In the genomic region with DNA sequence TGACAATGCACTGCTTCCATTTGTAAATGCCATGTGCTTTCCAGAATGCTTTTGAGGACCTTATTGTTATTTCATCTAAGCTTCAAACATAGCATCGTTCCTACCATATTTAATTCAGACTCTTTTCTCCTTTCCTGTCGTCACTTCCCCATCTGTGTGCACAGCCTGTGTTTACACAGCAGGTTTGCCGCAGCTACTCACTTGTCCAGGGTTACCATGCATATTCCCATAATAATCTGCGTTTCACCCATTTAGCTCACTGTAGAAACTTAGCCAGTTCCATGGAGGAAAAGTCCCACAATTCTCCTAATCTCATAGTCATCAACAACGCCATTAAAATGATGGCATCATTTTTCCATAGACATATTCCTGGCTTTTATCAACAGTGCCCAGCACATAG, we compare ENCODE assay signal across 22 cellular contexts. TPM values are rescaled to one million over a fixed set of nuclear protein-coding genes. Genes with fewer than 3 reads are reported as not detected.
DNase-seq lines count a peak whose midpoint lies in the region; ATAC-seq and TF ChIP-seq lines count a peak whose summit lies in the region.
"Had no signal": no experiment of that assay in that cellular context is flagged by ENCODE, and none has a peak within 500 bp of the region (broad histone marks: within the 10 kb centered on the region; RNA-seq: fewer than 3 reads in every experiment).

No MANE protein-coding gene starts in this region.

- CTCF ChIA-PET in CD8-positive, alpha-beta memory T cell (lab: Charles Lee): interaction anchor here (1.5 kb wide), 1 partner anchor 110 kb away, joined by 5 read pairs; no protein-coding TSS in a partner anchor
- CTCF ChIA-PET in T-cell (lab: Charles Lee): no interaction called here

- H3K9me3 ChIP-seq in CD8-positive, alpha-beta memory T cell (ENCODE audit: low read length): no peaks in the 10 kb centered on the region
- no peaks in the 10 kb centered on the region for H3K9me3 ChIP-seq in effector memory CD4-positive, alpha-beta T cell (ENCODE audit: control insufficient read depth, low read length)
- H3K9me3 ChIP-seq in right atrium auricular region (no peaks in the 10 kb centered on the region), upper lobe of right lung (no peaks in the 10 kb centered on the region)
- H3K9me3 ChIP-seq: gastroesophageal sphincter, stomach, thyroid gland had no signal

- no peaks in the 10 kb centered on the region for H3K9me3 Mint-ChIP-seq in CD8-positive, alpha-beta memory T cell
- H3K9me3 Mint-ChIP-seq in T-cell: no peaks in the 10 kb centered on the region
- no peaks in the 10 kb centered on the region for H3K9me3 Mint-ChIP-seq in naive thymus-derived CD8-positive, alpha-beta T cell
- H3K9me3 Mint-ChIP-seq: activated CD4-positive, alpha-beta T cell treated with anti-CD3 and anti-CD28 coated beads, Interleukin-2, amount 10 ng/mL, durations not matched to agents 7 days and 5 days had no signal

- intact Hi-C loops in upper lobe of right lung (cut with DNase I): no loop called here

- no peak for TF ChIP-seq CTCF in right atrium auricular region (IDR thresholded peaks at IDR 0.05)
- no peak for TF ChIP-seq CTCF in upper lobe of right lung (IDR thresholded peaks at IDR 0.05)

- peaks cover 0 to 3% of the 10 kb centered on the region in 2 donors for H3K27me3 Mint-ChIP-seq in CD8-positive, alpha-beta memory T cell
- H3K27me3 Mint-ChIP-seq in T-cell: no peaks in the 10 kb centered on the region
- no peaks in the 10 kb centered on the region for H3K27me3 Mint-ChIP-seq in naive thymus-derived CD8-positive, alpha-beta T cell
- H3K27me3 Mint-ChIP-seq: activated CD4-positive, alpha-beta T cell treated with anti-CD3 and anti-CD28 coated beads, Interleukin-2, amount 10 ng/mL, durations not matched to agents 7 days and 5 days; activated CD8-positive, alpha-beta memory T cell treated with anti-CD3 and anti-CD28 coated beads, Interleukin-2, amount 10 ng/mL, durations not matched to agents 7 days and 5 days had no signal

- H3K4me1 ChIP-seq in CD8-positive, alpha-beta memory T cell (ENCODE audit: insufficient read depth, low read length): peaks cover 75% of the 10 kb centered on the region
- H3K4me1 ChIP-seq in effector memory CD4-positive, alpha-beta T cell (ENCODE audit: control insufficient read depth, insufficient read depth, low read length, poor library complexity, severe bottlenecking): peaks cover 64% of the 10 kb centered on the region
- H3K4me1 ChIP-seq in right atrium auricular region: peaks cover 0 to 26% of the 10 kb centered on the region in 2 donors
- peaks cover 29% of the 10 kb centered on the region for H3K4me1 ChIP-seq in upper lobe of right lung
- H3K4me1 ChIP-seq: thyroid gland had no signal

- H3K27ac Mint-ChIP-seq in CD8-positive, alpha-beta memory T cell: peak overlapping the region in 7 of 8 donors; percentile 8 to 82 (median 59)
- peak overlapping the region; percentile 12 to 71 for H3K27ac Mint-ChIP-seq in T-cell
- H3K27ac Mint-ChIP-seq in naive thymus-derived CD8-positive, alpha-beta T cell: peak overlapping the region; percentile 66 to 91 (median 84)
- H3K27ac Mint-ChIP-seq: activated CD4-positive, alpha-beta T cell treated with anti-CD3 and anti-CD28 coated beads, Interleukin-2, amount 10 ng/mL, durations not matched to agents 7 days and 5 days; activated CD8-positive, alpha-beta memory T cell treated with anti-CD3 and anti-CD28 coated beads, Interleukin-2, amount 10 ng/mL, durations not matched to agents 7 days and 5 days had no signal

- H3K4me1 Mint-ChIP-seq in CD8-positive, alpha-beta memory T cell: peaks cover 84 to 96% (median 96%) of the 10 kb centered on the region in 3 donors
- H3K4me1 Mint-ChIP-seq in T-cell: peaks cover 87 to 91% (median 91%) of the 10 kb centered on the region in 3 donors
- H3K4me1 Mint-ChIP-seq in naive thymus-derived CD8-positive, alpha-beta T cell: peaks cover 47 to 97% (median 93%) of the 10 kb centered on the region in 4 donors

- H3K27me3 ChIP-seq in CD8-positive, alpha-beta memory T cell (ENCODE audit: insufficient read depth, low read length, poor library complexity, severe bottlenecking): no peaks in the 10 kb centered on the region
- H3K27me3 ChIP-seq in effector memory CD4-positive, alpha-beta T cell (replicated peaks; ENCODE audit: control insufficient read depth, insufficient read depth, low read length, poor library complexity, severe bottlenecking): no peaks in the 10 kb centered on the region
- H3K27me3 ChIP-seq in right atrium auricular region (no peaks in the 10 kb centered on the region), upper lobe of right lung (no peaks in the 10 kb centered on the region)
- H3K27me3 ChIP-seq: gastroesophageal sphincter, stomach, thyroid gland had no signal

- no peak for ATAC-seq in T-cell (replicated peaks in 1 of 4)
- no peak for ATAC-seq in naive thymus-derived CD8-positive, alpha-beta T cell
- ATAC-seq in upper lobe of right lung: no peak
- ATAC-seq: activated CD8-positive, alpha-beta memory T cell treated with anti-CD3 and anti-CD28 coated beads, Interleukin-2, amount 10 ng/mL, durations not matched to agents 7 days and 5 days; gastroesophageal sphincter; Right ventricle myocardium inferior had no signal

- no peak overlapping the region for H3K27ac ChIP-seq in CD8-positive, alpha-beta memory T cell (ENCODE audit: low read depth, low read length)
- no peak overlapping the region for H3K27ac ChIP-seq in effector memory CD4-positive, alpha-beta T cell (ENCODE audit: insufficient read depth, low read length, poor library complexity, severe bottlenecking)
- H3K27ac ChIP-seq in right atrium auricular region (no peak overlapping the region), upper lobe of right lung (no peak overlapping the region)
- H3K27ac ChIP-seq: gastroesophageal sphincter, GM23248, stomach, thyroid gland had no signal

- DNase-seq in NCI-H510A treated with DMSO at 0.1 percent for 48 hours (lab: John Stamatoyannopoulos, UW): peak; percentile 22
- DNase-seq in NCI-H510A (lab: John Stamatoyannopoulos, UW): no peak
- DNase-seq in CD8-positive, alpha-beta memory T cell: no peak
- no peak for DNase-seq in T-cell
- DNase-seq in naive thymus-derived CD8-positive, alpha-beta T cell: no peak
- no peak for DNase-seq in effector memory CD4-positive, alpha-beta T cell
- DNase-seq in right atrium auricular region (ENCODE audit: low spot score): no peak
- no peak for DNase-seq in upper lobe of right lung
- DNase-seq: activated CD4-positive, alpha-beta T cell treated with anti-CD3 and anti-CD28 coated beads, Interleukin-2, amount 10 ng/mL, durations not matched to agents 7 days and 5 days; activated CD8-positive, alpha-beta memory T cell treated with anti-CD3 and anti-CD28 coated beads, Interleukin-2, amount 10 ng/mL, durations not matched to agents 7 days and 5 days; activated naive CD4-positive, alpha-beta T cell treated with Interleukin-2 at 50 U/mL for 16 hours; aorta; COR-L47; GM23248; hippocampal formation; KG1; NCI-H1417 treated with DMSO at 0.1 percent for 48 hours; NCI-H2107; stomach; thyroid gland had no signal

- H3K4me3 Mint-ChIP-seq in CD8-positive, alpha-beta memory T cell: peak overlapping the region in 2 of 7 donors; percentile 9 to 10
- H3K4me3 Mint-ChIP-seq in T-cell: peak overlapping the region in 1 of 3 donors; percentile 48
- peak overlapping the region in 8 of 10 donors; percentile 2 to 45 (median 34) for H3K4me3 Mint-ChIP-seq in naive thymus-derived CD8-positive, alpha-beta T cell
- H3K4me3 Mint-ChIP-seq: activated CD4-positive, alpha-beta T cell treated with anti-CD3 and anti-CD28 coated beads, Interleukin-2, amount 10 ng/mL, durations not matched to agents 7 days and 5 days; activated CD8-positive, alpha-beta memory T cell treated with anti-CD3 and anti-CD28 coated beads, Interleukin-2, amount 10 ng/mL, durations not matched to agents 7 days and 5 days had no signal

- no peaks in the 10 kb centered on the region for H3K36me3 ChIP-seq in CD8-positive, alpha-beta memory T cell (ENCODE audit: insufficient read depth, low read length)
- H3K36me3 ChIP-seq in effector memory CD4-positive, alpha-beta T cell (ENCODE audit: control insufficient read depth, insufficient read depth, low read length): peaks cover 5% of the 10 kb centered on the region
- H3K36me3 ChIP-seq in right atrium auricular region (no peaks in the 10 kb centered on the region), upper lobe of right lung (no peaks in the 10 kb centered on the region)
- H3K36me3 ChIP-seq: gastroesophageal sphincter, stomach, thyroid gland had no signal

- H3K36me3 Mint-ChIP-seq in CD8-positive, alpha-beta memory T cell: peaks cover 0 to 57% (median 6%) of the 10 kb centered on the region in 3 donors
- peaks cover 14% of the 10 kb centered on the region for H3K36me3 Mint-ChIP-seq in T-cell
- peaks cover 0 to 35% (median 3%) of the 10 kb centered on the region in 3 donors for H3K36me3 Mint-ChIP-seq in naive thymus-derived CD8-positive, alpha-beta T cell

- no peak overlapping the region for H3K4me3 ChIP-seq in CD8-positive, alpha-beta memory T cell (ENCODE audit: low read length)
- H3K4me3 ChIP-seq in effector memory CD4-positive, alpha-beta T cell (ENCODE audit: insufficient read depth, low read depth, low read length, poor library complexity, severe bottlenecking): no peak overlapping the region
- no peak overlapping the region for H3K4me3 ChIP-seq in right atrium auricular region
- no peak overlapping the region for H3K4me3 ChIP-seq in upper lobe of right lung
- H3K4me3 ChIP-seq: gastroesophageal sphincter, GM23248, stomach, thyroid gland had no signal

- POLR2A ChIA-PET in CD8-positive, alpha-beta memory T cell (lab: Charles Lee): no interaction called here
- POLR2A ChIA-PET in T-cell (lab: Charles Lee): no interaction called here
- POLR2A ChIA-PET in naive thymus-derived CD8-positive, alpha-beta T cell (lab: Charles Lee): interaction anchor here (0.7 to 0.9 kb wide), 2 partner anchors 15 to 48 kb away, joined by 3 read pairs; partner anchors contain the start of gene FLI1

RNA-seq across cellular contexts. Expression of gene FLI1, which starts 48.1 kb away (rescaled TPM):
- 10 to 100 TPM; 41.7 to 45.2 TPM for total RNA-seq in CD8-positive, alpha-beta memory T cell
- 89.2 TPM for polyA plus RNA-seq in CD8-positive, alpha-beta memory T cell
- total RNA-seq in T-cell (100 to 1,000 TPM in 2 of 5 donors, 10 to 100 TPM in 3; 87.0 to 114 (median 94.6) TPM), right atrium auricular region (10 to 100 TPM; 12.3 to 25.2 TPM), upper lobe of right lung (69.7 TPM)
- 10 to 100 TPM; 87.7 to 87.9 TPM for total RNA-seq in naive thymus-derived CD8-positive, alpha-beta T cell
- polyA plus RNA-seq in naive thymus-derived CD8-positive, alpha-beta T cell: 10 to 100 TPM; 54.9 to 64.5 (median 58.7) TPM
